Comparison of ENCODE assay signal across 8 cellular contexts in the genomic region with DNA sequence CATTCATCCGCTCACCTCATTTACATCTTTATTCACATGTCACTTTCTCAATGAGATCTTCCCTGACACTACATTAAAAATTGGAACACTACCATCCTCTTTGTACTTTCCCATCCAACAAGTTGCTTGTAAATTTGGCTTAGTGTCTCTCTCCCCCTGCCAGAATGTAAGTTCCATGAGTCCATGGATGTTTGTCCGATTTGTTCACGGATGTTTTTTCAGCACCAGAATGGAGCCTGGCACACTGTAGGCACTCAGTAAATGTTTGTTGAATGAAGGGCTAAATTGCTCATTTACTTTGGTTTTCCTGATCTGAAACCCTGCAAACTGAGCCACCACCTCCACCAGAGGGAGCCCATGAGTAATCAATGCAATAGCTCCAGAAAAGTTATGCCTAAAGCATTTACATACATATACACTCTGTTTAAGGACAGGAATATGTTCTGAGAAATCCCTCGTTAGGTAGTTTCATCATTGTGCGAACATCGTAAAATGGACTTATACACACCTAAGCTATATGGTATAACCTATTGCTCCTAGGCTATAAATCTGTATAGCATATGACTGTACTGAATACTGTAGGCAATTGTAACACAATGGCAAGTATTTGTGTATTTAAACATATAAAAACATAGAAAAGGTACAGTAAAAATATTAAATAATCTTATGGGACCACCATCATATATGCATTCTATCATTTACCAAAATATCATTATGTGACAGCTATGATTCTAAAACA. TPM values are rescaled to one million over a fixed set of nuclear protein-coding genes. Genes with fewer than 3 reads are reported as not detected.
DNase-seq lines count a peak whose midpoint lies in the region; ATAC-seq and TF ChIP-seq lines count a peak whose summit lies in the region.

No MANE protein-coding gene starts in this region.

- H3K9ac ChIP-seq in neural cell (ENCODE audit: low read length), result no peak overlapping the region

- H3K27ac ChIP-seq in CD4-positive, alpha-beta T cell (ENCODE audit: low read depth, low read length), result no peak overlapping the region
- no peak overlapping the region for H3K27ac ChIP-seq in neural cell (ENCODE audit: low read length)

- peak; percentile 62 for TF ChIP-seq CTCF in CD4-positive, alpha-beta T cell (IDR thresholded peaks at IDR 0.05)
- peak; percentile 66 for TF ChIP-seq CTCF in neural cell (IDR thresholded peaks at IDR 0.05; ENCODE audit: poor library complexity, severe bottlenecking)

- peaks cover 13% of the 10 kb centered on the region for H3K79me2 ChIP-seq in neural cell (replicated peaks; ENCODE audit: insufficient read depth, low read length)

- H4K20me1 ChIP-seq in neural cell (ENCODE audit: insufficient read depth), result no peaks in the 10 kb centered on the region

- peaks cover 10% of the 10 kb centered on the region for H3K36me3 Mint-ChIP-seq in CD4-positive, alpha-beta T cell (ENCODE audit: low read depth)

- intact Hi-C loops in CD4-positive, alpha-beta T cell (cut with DNase I, micrococcal nuclease), result loop anchor here (2.0 to 10.0 kb wide), 3 partner anchors 118 to 1094 kb away; a partner anchor contains a TSS

- no peaks in the 10 kb centered on the region for H3K36me3 ChIP-seq in neural cell (ENCODE audit: insufficient read depth, low read length)

- no peaks in the 10 kb centered on the region for H3K9me3 Mint-ChIP-seq in CD4-positive, alpha-beta T cell

- peak; percentile 51 for TF ChIP-seq RAD21 in neural cell (conservative IDR thresholded peaks at IDR 0.05)

- CTCF ChIA-PET in CD4-positive, alpha-beta T cell (lab: Charles Lee), result interaction anchor here (0.5 to 3.1 kb wide), 10 partner anchors 9 to 786 kb away, joined by 3 to 25 read pairs (median 4); no protein-coding TSS in a partner anchor

- no peak for TF ChIP-seq EP300 in neural cell (conservative IDR thresholded peaks at IDR 0.05; ENCODE audit: poor library complexity, severe bottlenecking)

- H3K4me2 ChIP-seq in neural cell (ENCODE audit: low read length), result no peak overlapping the region

- ATAC-seq in CD4-positive, alpha-beta T cell (ENCODE audit: poor library complexity), result no peak
- ATAC-seq in esophagus mucosa, result peak; percentile 37
- no peak for ATAC-seq in GM18909 (IDR thresholded peaks at IDR 0.05; ENCODE audit: poor library complexity, unreplicated experiment)

- H3K9me2 ChIP-seq in neural cell (ENCODE audit: insufficient read depth, low read length), result no peaks in the 10 kb centered on the region

- H3K4me3 ChIP-seq in neural cell (ENCODE audit: low read length), result no peak overlapping the region

- H3K27me3 ChIP-seq in CD4-positive, alpha-beta T cell (ENCODE audit: control insufficient read depth, insufficient read depth, low read length), result no peaks in the 10 kb centered on the region
- no peaks in the 10 kb centered on the region for H3K27me3 ChIP-seq in neural cell (ENCODE audit: insufficient read depth, low read depth, low read length)

- H3K27me3 Mint-ChIP-seq in CD4-positive, alpha-beta T cell, result peaks cover 4% of the 10 kb centered on the region

- peaks cover 5% of the 10 kb centered on the region for H3F3A ChIP-seq in neural cell (ENCODE audit: insufficient read depth, low read length, poor library complexity, severe bottlenecking)

- no peaks in the 10 kb centered on the region for H3K9me3 ChIP-seq in CD4-positive, alpha-beta T cell (ENCODE audit: control insufficient read depth, low read length)
- H3K9me3 ChIP-seq in neural cell (ENCODE audit: low read length), result no peaks in the 10 kb centered on the region

- H3K4me1 Mint-ChIP-seq in CD4-positive, alpha-beta T cell (ENCODE audit: low read depth), result peaks cover 30% of the 10 kb centered on the region

- peak; percentile 51 to 78 (median 73) for DNase-seq in CD4-positive, alpha-beta T cell
- DNase-seq in HT1080 (ENCODE audit: low read depth), result peak; percentile 68
- DNase-seq in OCI-M1 (lab: John Stamatoyannopoulos, UW), result peak; percentile 85
- peak; percentile 83 for DNase-seq in activated T-cell treated with anti-CD3 and anti-CD28 coated beads for 1 hour (ENCODE audit: low read depth)
- peak; percentile 93 for DNase-seq in superior temporal gyrus (ENCODE audit: extremely low spot score)

- no peak overlapping the region for H2AFZ ChIP-seq in neural cell (ENCODE audit: low read depth, low read length)

- peak overlapping the region; percentile 88 for H3K4me3 Mint-ChIP-seq in CD4-positive, alpha-beta T cell

- POLR2A ChIA-PET in CD4-positive, alpha-beta T cell (lab: Charles Lee), result interaction anchor here (1.2 kb wide), 1 partner anchor 35 kb away, joined by 3 read pairs; no protein-coding TSS in a partner anchor

- peak overlapping the region; percentile 62 for H3K27ac Mint-ChIP-seq in CD4-positive, alpha-beta T cell

TF ChIP-seq in neural cell, 6 proteins besides CTCF, POLR2A, EP300 and RAD21:
- TF ChIP-seq POLR2AphosphoS5 (IDR thresholded peaks at IDR 0.05), result no peak
- peak; percentile 69 for TF ChIP-seq SMC3 (conservative IDR thresholded peaks at IDR 0.05; ENCODE audit: poor library complexity)
TF ChIP-seq in neural cell: peak in this region for 1.

RNA-seq across cellular contexts. Expression of a gene that starts 2.8 kb away (rescaled TPM):
- total RNA-seq in CD4-positive, alpha-beta T cell, result 1 to 10 TPM; 5.7 to 6.4 TPM
- total RNA-seq in HT1080 (2014; rRNA removed; shearing (Covaris generic)), result 18.0 and 19.5 TPM in 2 replicates
- polyA plus RNA-seq in HT1080 (2015; cell fraction: cytosol; rRNA removed), result 17.9 and 19.7 TPM in 2 replicates
- polyA plus RNA-seq in HT1080 (2015; cell fraction: nucleus; rRNA removed), result 39.1 and 40.2 TPM in 2 replicates
- total RNA-seq in esophagus mucosa, result 18.9 TPM
- polyA plus RNA-seq in neural cell, result 11.1 and 11.2 TPM in 2 replicates
- polyA minus RNA-seq in neural cell, result 22.6 and 22.9 TPM in 2 replicates
